Comparison of ENCODE assay signal across 16 cellular contexts in the genomic region with DNA sequence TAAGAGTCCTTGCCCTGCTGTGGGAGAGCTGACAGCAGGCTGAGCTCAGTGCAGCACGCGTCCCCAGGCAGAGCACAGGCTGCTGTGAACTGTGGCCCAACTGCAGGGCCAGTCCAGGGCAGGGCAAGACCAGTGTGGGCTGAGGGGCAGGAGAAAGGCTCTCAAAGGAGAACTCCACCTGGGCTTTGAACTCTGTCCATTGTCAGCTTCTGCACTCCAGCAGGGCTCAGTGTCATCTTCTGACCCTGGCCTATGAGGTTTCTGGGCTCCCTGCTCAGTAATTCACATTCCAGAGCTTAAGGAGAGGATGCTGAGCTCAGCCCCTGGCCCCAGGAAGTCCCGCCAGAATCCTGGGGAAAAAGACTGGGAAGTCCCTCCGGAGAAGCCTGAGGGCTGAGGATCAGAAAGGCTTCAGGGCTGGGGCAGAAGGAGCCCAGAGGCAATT. TPM values are rescaled to one million over a fixed set of nuclear protein-coding genes. Genes with fewer than 3 reads are reported as not detected.
DNase-seq lines count a peak whose midpoint lies in the region; ATAC-seq, FAIRE-seq and TF ChIP-seq lines count a peak whose summit lies in the region.
"Had no signal": no experiment of that assay in that cellular context is flagged by ENCODE, and none has a peak within 500 bp of the region (broad histone marks: within the 10 kb centered on the region; RNA-seq: fewer than 3 reads in every experiment).

No MANE protein-coding gene starts in this region.

- no peak for TF ChIP-seq EP300 in K562 (IDR thresholded peaks at IDR 0.05; ENCODE audit: low read length)

- peak overlapping the region in 1 of 2 experiments; percentile 45; a peak in 1 of 4 replicates for H3K9ac ChIP-seq in K562 (ENCODE audit: insufficient read depth in 1 of 2, low read depth in 2 of 2, low read length in 2 of 2)
- peak overlapping the region; percentile 42; the same call in 1 of the 2 replicates for H3K9ac ChIP-seq in iPS-20b (ENCODE audit: low read depth, low read length)
- peak overlapping the region; percentile 12 for H3K9ac ChIP-seq in skeletal muscle satellite cell (ENCODE audit: low read depth, low read length)

- no peak overlapping the region for H2AFZ ChIP-seq in K562 (ENCODE audit: low read depth, low read length)

- H3K4me3 ChIP-seq in K562 (no peak overlapping the region), iPS-20b (ENCODE audit: low read length) (no peak overlapping the region), skeletal muscle satellite cell (ENCODE audit: low read length) (no peak overlapping the region)

- peak; percentile 38; the same call in 2 of the 3 replicates for ATAC-seq in K562
- ATAC-seq: activated CD8-positive, alpha-beta T cell treated with anti-CD3 and anti-CD28 coated beads for 36 hours; activated naive CD4-positive, alpha-beta T cell treated with anti-CD3 and anti-CD28 coated beads, Interleukin-2, amount 50 U/mL, for 72 hours; natural killer cell had no signal

- no peaks in the 10 kb centered on the region for H3K79me2 ChIP-seq in K562 (ENCODE audit: control insufficient read depth, insufficient read depth, low read length)

- H3K27ac ChIP-seq in K562 (ENCODE audit: extremely low read depth, low read depth, low read length) (no peak overlapping the region), iPS-20b (ENCODE audit: low read length) (peak overlapping the region; percentile 35)

- TF ChIP-seq RAD21 in K562 (CRISPR knock-in tag; conservative IDR thresholded peaks at IDR 0.05 in 1 of 2, IDR thresholded peaks at IDR 0.05 in 1 of 2): no peak

- CTCF ChIA-PET in K562 (lab: Yijun Ruan, JAX; ENCODE audit: low intra/inter-chr PET ratio): no interaction called here

- H3K4me1 ChIP-seq in K562 (replicated peaks in 1 of 2; ENCODE audit: control insufficient read depth in 2 of 2, insufficient read depth in 2 of 2, low read length in 2 of 2) (peaks cover 3 to 14% of the 10 kb centered on the region in 2 experiments; a peak in 4 of 5 replicates), iPS-20b (ENCODE audit: insufficient read depth, low read length) (peaks cover 11% of the 10 kb centered on the region; the same call in 1 of the 2 replicates), skeletal muscle satellite cell (ENCODE audit: control insufficient read depth, insufficient read depth, low read length) (peaks cover 32% of the 10 kb centered on the region)

- POLR2A ChIA-PET in K562 (lab: Yijun Ruan, JAX): interaction anchor here (0.7 to 2.1 kb wide), 2 partner anchors 15 to 53 kb away, joined by 3 to 5 read pairs; no protein-coding TSS in a partner anchor

- H3K36me3 ChIP-seq in K562 (ENCODE audit: control insufficient read depth, insufficient read depth, low read length) (no peaks in the 10 kb centered on the region), iPS-20b (ENCODE audit: insufficient read depth, low read depth, low read length) (peaks cover 31% of the 10 kb centered on the region), skeletal muscle satellite cell (ENCODE audit: insufficient read depth, low read length) (peaks cover 19% of the 10 kb centered on the region)

- no peak for FAIRE-seq in K562 (lab: Jason Lieb, UNC)

- H3K27me3 ChIP-seq in K562 (ENCODE audit: control insufficient read depth in 2 of 2, insufficient read depth in 2 of 2, low read length in 2 of 2) (no peaks in the 10 kb centered on the region), iPS-20b (ENCODE audit: insufficient read depth, low read length) (no peaks in the 10 kb centered on the region), skeletal muscle satellite cell (ENCODE audit: control insufficient read depth, insufficient read depth, low read length) (no peaks in the 10 kb centered on the region)

- no peak for TF ChIP-seq CTCF in K562 (IDR thresholded peaks at IDR 0.05 in 2 of 3, conservative IDR thresholded peaks at IDR 0.05 in 1 of 3; ENCODE audit: insufficient read depth in 2 of 3, low read depth in 1 of 3, low read length in 3 of 3)

- H3K9me1 ChIP-seq in K562 (ENCODE audit: control insufficient read depth, insufficient read depth, low read length): no peaks in the 10 kb centered on the region

- in situ Hi-C loops in K562 (cut with MboI): loop anchor here (5.0 kb wide), 1 partner anchor 64 kb away; no protein-coding TSS in a partner anchor

- WGBS in K562 (ENCODE audit: insufficient coverage, low coverage, missing lambda C conversion rate): 68% methylated on average over 4 of the region's 4 CpGs

- TF ChIP-seq POLR2A in K562 (conservative IDR thresholded peaks at IDR 0.05): no peak

- no peaks in the 10 kb centered on the region for H4K20me1 ChIP-seq in K562 (replicated peaks; ENCODE audit: control insufficient read depth, insufficient read depth, low read length)

- BruUV-seq in K562 (replicated peaks; lab: Mats Ljungman, UMichigan): no TSS peak

- H3K9me3 ChIP-seq in K562 (replicated peaks; ENCODE audit: control insufficient read depth, insufficient read depth, low read depth, low read length) (no peaks in the 10 kb centered on the region), iPS-20b (ENCODE audit: insufficient read depth, low read depth, low read length) (no peaks in the 10 kb centered on the region), skeletal muscle satellite cell (replicated peaks; ENCODE audit: low read length) (no peaks in the 10 kb centered on the region)

- DNase-seq in HCEC 1CT (peak; percentile 29), K562 (ENCODE audit: extremely low read depth in 1 of 4, low spot score in 3 of 4) (no peak), NCI-H446 treated with DMSO at 0.1 percent for 48 hours (lab: John Stamatoyannopoulos, UW) (no peak), kidney glomerular epithelial cell (lab: John Stamatoyannopoulos, UW) (no peak)
- no peak for DNase-seq in activated CD4-positive, alpha-beta T cell treated with anti-CD3 and anti-CD28 coated beads for 4 hours
- DNase-seq in stimulated activated CD4-positive, alpha-beta T cell treated with anti-CD3 and anti-CD28 coated beads, Interleukin-15, amount 100 ng/mL, for 24 hours: no peak
- DNase-seq: activated CD8-positive, alpha-beta T cell treated with anti-CD3 and anti-CD28 coated beads for 36 hours; CD4-positive, CD25-positive, alpha-beta regulatory T cell; effector CD4-positive, alpha-beta T cell; head of caudate nucleus; natural killer cell; NCI-H774; stimulated activated CD4-positive, alpha-beta T cell treated with anti-CD3 and anti-CD28 coated beads, Interleukin-1b, Interleukin-23, amount 100 ng/mL, for 48 hours had no signal

- H3K4me2 ChIP-seq in K562 (ENCODE audit: insufficient read depth, low read length) (no peak overlapping the region), skeletal muscle satellite cell (ENCODE audit: low read length) (peak overlapping the region; percentile 11)

- intact Hi-C loops in K562 (cut with micrococcal nuclease): no loop called here

TF ChIP-seq in K562, 482 proteins besides CTCF, POLR2A, EP300 and RAD21 (continues in another document):
- TF ChIP-seq, protein P1, sequence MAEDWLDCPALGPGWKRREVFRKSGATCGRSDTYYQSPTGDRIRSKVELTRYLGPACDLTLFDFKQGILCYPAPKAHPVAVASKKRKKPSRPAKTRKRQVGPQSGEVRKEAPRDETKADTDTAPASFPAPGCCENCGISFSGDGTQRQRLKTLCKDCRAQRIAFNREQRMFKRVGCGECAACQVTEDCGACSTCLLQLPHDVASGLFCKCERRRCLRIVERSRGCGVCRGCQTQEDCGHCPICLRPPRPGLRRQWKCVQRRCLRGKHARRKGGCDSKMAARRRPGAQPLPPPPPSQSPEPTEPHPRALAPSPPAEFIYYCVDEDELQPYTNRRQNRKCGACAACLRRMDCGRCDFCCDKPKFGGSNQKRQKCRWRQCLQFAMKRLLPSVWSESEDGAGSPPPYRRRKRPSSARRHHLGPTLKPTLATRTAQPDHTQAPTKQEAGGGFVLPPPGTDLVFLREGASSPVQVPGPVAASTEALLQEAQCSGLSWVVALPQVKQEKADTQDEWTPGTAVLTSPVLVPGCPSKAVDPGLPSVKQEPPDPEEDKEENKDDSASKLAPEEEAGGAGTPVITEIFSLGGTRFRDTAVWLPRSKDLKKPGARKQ (CRISPR knock-in tag; IDR thresholded peaks at IDR 0.05): no peak
- TF ChIP-seq FOXK1 (CRISPR knock-in tag; IDR thresholded peaks at IDR 0.05; ENCODE audit: borderline replicate concordance) (no peak), ZNF764 (CRISPR knock-in tag; IDR thresholded peaks at IDR 0.05; ENCODE audit: low read depth) (no peak), ZNF146 (CRISPR knock-in tag; IDR thresholded peaks at IDR 0.05; ENCODE audit: unreplicated experiment) (no peak), ZNF217 (CRISPR knock-in tag; IDR thresholded peaks at IDR 0.05) (no peak)
- TF ChIP-seq, protein P2, sequence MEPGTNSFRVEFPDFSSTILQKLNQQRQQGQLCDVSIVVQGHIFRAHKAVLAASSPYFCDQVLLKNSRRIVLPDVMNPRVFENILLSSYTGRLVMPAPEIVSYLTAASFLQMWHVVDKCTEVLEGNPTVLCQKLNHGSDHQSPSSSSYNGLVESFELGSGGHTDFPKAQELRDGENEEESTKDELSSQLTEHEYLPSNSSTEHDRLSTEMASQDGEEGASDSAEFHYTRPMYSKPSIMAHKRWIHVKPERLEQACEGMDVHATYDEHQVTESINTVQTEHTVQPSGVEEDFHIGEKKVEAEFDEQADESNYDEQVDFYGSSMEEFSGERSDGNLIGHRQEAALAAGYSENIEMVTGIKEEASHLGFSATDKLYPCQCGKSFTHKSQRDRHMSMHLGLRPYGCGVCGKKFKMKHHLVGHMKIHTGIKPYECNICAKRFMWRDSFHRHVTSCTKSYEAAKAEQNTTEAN (CRISPR knock-in tag; IDR thresholded peaks at IDR 0.05): no peak

RNA-seq across cellular contexts. Expression of gene LHFPL2, which starts 37.4 kb away (rescaled TPM):
- 9.1 and 15.2 TPM in 2 replicates for total RNA-seq in K562 (2011; cell fraction: chromatin; rRNA removed; ENCODE audit: low replicate concordance)
- total RNA-seq in K562 (2011; cell fraction: nucleolus; rRNA removed): 7.2 and 7.5 TPM in 2 replicates
- 8.7 and 12.7 TPM in 2 replicates for total RNA-seq in K562 (2011; cell fraction: nucleoplasm; rRNA removed)
- total RNA-seq in K562 (2014; rRNA removed): 4.1 and 5.2 TPM in 2 replicates
- total RNA-seq in K562 (2014; rRNA removed; fragmentation: Illumina TruSeq; extraction: Trizol): 6.4 and 6.6 TPM in 2 replicates
- 5.1 and 5.2 TPM in 2 replicates for total RNA-seq in K562 (2015; rRNA removed; fragmentation: Illumina TruSeq; extraction: Trizol)
- total RNA-seq in K562 (2021): 6.6 TPM in 2 replicates
- 1.9 and 4.6 TPM in 2 replicates for polyA plus RNA-seq in K562 (2011; rRNA removed)
- polyA plus RNA-seq in K562 (2011; cell fraction: cytosol; rRNA removed): 1.6 and 3.6 TPM in 2 replicates
- 1.8 and 5.6 TPM in 2 replicates for polyA plus RNA-seq in K562 (2011; cell fraction: nucleus; rRNA removed)
- 3.7 and 6.0 TPM in 2 replicates for polyA plus RNA-seq in K562 (2012)
- polyA plus RNA-seq in K562 (2014; fragmentation: Illumina TruSeq; extraction: Trizol): 4.8 and 5.6 TPM in 2 replicates
- polyA plus RNA-seq in K562 (2014; fragmentation: Nextera tagmentation; extraction: Ambion mirVana): 1 to 10 TPM; 1.0 to 1.6 TPM
- polyA plus RNA-seq in K562 (2014; rRNA removed): 3.7 TPM in 2 replicates
- polyA minus RNA-seq in K562 (2011; rRNA and poly(A)+ RNA removed): 6.7 and 11.2 TPM in 2 replicates
- polyA minus RNA-seq in K562 (2011; cell fraction: cytosol; rRNA and poly(A)+ RNA removed): 5.9 and 9.2 TPM in 2 replicates
- polyA minus RNA-seq in K562 (2011; cell fraction: nucleus; rRNA and poly(A)+ RNA removed): 6.6 and 7.4 TPM in 2 replicates
- total RNA-seq in skeletal muscle satellite cell (2012; rRNA removed): 36.0 and 46.9 TPM in 2 replicates
